ENCODE assay signal across 13 cellular contexts in genomic region chr5:80189201-80189600, GRCh38.
DNase-seq lines count a peak whose midpoint lies in the region; ATAC-seq and TF ChIP-seq lines count a peak whose summit lies in the region.
"Had no signal": no experiment of that assay in that cellular context is flagged by ENCODE, and none has a peak within 500 bp of the region (broad histone marks: within the 10 kb centered on the region; RNA-seq: fewer than 3 reads in every experiment).

No MANE protein-coding gene starts in this region.

- TF ChIP-seq CTCF in PC-9 (conservative IDR thresholded peaks at IDR 0.05): no peak
- no peak for TF ChIP-seq CTCF in dorsolateral prefrontal cortex (IDR thresholded peaks at IDR 0.05 in 54 of 56, conservative IDR thresholded peaks at IDR 0.05 in 2 of 56; ENCODE audit: low read depth in 1 of 56, partially characterized antibody in 56 of 56)
- TF ChIP-seq CTCF in progenitor cell of endocrine pancreas (IDR thresholded peaks at IDR 0.05; ENCODE audit: unreplicated experiment): no peak
- TF ChIP-seq CTCF in PC-3 (conservative IDR thresholded peaks at IDR 0.05; ENCODE audit: low read depth, low read length): no peak

- H3K9me3 ChIP-seq in PC-9 (ENCODE audit: insufficient read depth, low read depth) (no peaks in the 10 kb centered on the region), PC-3 (ENCODE audit: low read length) (no peaks in the 10 kb centered on the region)
- H3K9me3 ChIP-seq: mucosa of descending colon had no signal

- intact Hi-C loops in PC-9 (cut with micrococcal nuclease; ENCODE audit: unreplicated experiment): no loop called here
- intact Hi-C loops in dorsolateral prefrontal cortex (cut with DNase I): no loop called here
- intact Hi-C loops in PC-3 (cut with micrococcal nuclease): no loop called here

- POLR2A ChIA-PET in PC-9 (lab: Charles Lee; ENCODE audit: unreplicated experiment): no interaction called here
- POLR2A ChIA-PET in PC-3 (lab: Charles Lee; ENCODE audit: unreplicated experiment): no interaction called here

- ATAC-seq in PC-3 (no peak), GM21423 (IDR thresholded peaks at IDR 0.05; ENCODE audit: unreplicated experiment) (no peak)
- ATAC-seq: mucosa of descending colon had no signal

- no peak overlapping the region for H3K4me2 ChIP-seq in PC-9
- no peak overlapping the region for H3K4me2 ChIP-seq in PC-3 (ENCODE audit: low read length)

- H3K27ac ChIP-seq in PC-9 (peak overlapping the region; percentile 99; the same call in 1 of the 2 replicates), dorsolateral prefrontal cortex (peak overlapping the region in 55 of 59 donors; percentile 11 to 97 (median 77)), PC-3 (ENCODE audit: low read length) (no peak overlapping the region)

- H3K27me3 Mint-ChIP-seq in progenitor cell of endocrine pancreas: no peaks in the 10 kb centered on the region

- no peaks in the 10 kb centered on the region for H3K27me3 ChIP-seq in PC-9 (ENCODE audit: insufficient read depth, low read depth)
- H3K27me3 ChIP-seq in dorsolateral prefrontal cortex: no peaks in the 10 kb centered on the region
- H3K27me3 ChIP-seq in PC-3 (ENCODE audit: low read length): no peaks in the 10 kb centered on the region

- no peak overlapping the region for H3K9ac ChIP-seq in PC-3 (ENCODE audit: low read length)

- peaks cover 76% of the 10 kb centered on the region for H3K4me1 Mint-ChIP-seq in progenitor cell of endocrine pancreas (ENCODE audit: low read depth)

- no peaks in the 10 kb centered on the region for H3K36me3 ChIP-seq in PC-9 (ENCODE audit: low read depth)
- H3K36me3 ChIP-seq in PC-3 (ENCODE audit: low read depth, low read length): no peaks in the 10 kb centered on the region

- H3K79me2 ChIP-seq in PC-9 (ENCODE audit: low read depth) (peaks cover 88% of the 10 kb centered on the region), PC-3 (ENCODE audit: low read length) (no peaks in the 10 kb centered on the region)

- H2AFZ ChIP-seq in PC-9 (no peak overlapping the region), PC-3 (ENCODE audit: low read length) (no peak overlapping the region)

- CTCF ChIA-PET in PC-9 (lab: Charles Lee) (no interaction called here), PC-3 (lab: Charles Lee) (no interaction called here)

- peaks cover 13% of the 10 kb centered on the region for H3K36me3 Mint-ChIP-seq in progenitor cell of endocrine pancreas (ENCODE audit: insufficient read depth)

- DNase-seq in ELF-1 (ENCODE audit: low read depth, low spot score) (peak; percentile 47), PC-9 (no peak), dorsolateral prefrontal cortex (no peak), progenitor cell of endocrine pancreas (ENCODE audit: low spot score, unreplicated experiment) (no peak), PC-3 (no peak), occipital lobe (lab: John Stamatoyannopoulos, UW) (no peak), NCI-H2227 (lab: John Stamatoyannopoulos, UW; ENCODE audit: unreplicated experiment) (no peak)
- DNase-seq: activated effector memory CD4-positive, alpha-beta T cell treated with anti-CD3 and anti-CD28 coated beads, Interleukin-2, amount 50 U/mL, for 16 hours; mucosa of descending colon; NCI-H1417 treated with DMSO at 0.1 percent for 48 hours; NK-92 treated with Interleukin-12 subunit alpha and Interleukin-12 subunit beta, amount 100 ng/mL, for 24 hours; T1000 had no signal

- no TSS peak for BruUV-seq in PC-9 (replicated peaks; lab: Mats Ljungman, UMichigan)
- no TSS peak for BruUV-seq in PC-3 (replicated peaks; lab: Mats Ljungman, UMichigan)

- H3K9me3 Mint-ChIP-seq in progenitor cell of endocrine pancreas (ENCODE audit: low read depth): no peaks in the 10 kb centered on the region

- H3K4me3 Mint-ChIP-seq in progenitor cell of endocrine pancreas (ENCODE audit: low read depth): no peak overlapping the region

- H3K9me2 ChIP-seq in PC-9 (ENCODE audit: insufficient read depth) (no peaks in the 10 kb centered on the region), PC-3 (replicated peaks; ENCODE audit: low read length) (no peaks in the 10 kb centered on the region)

- H3F3A ChIP-seq in PC-9 (ENCODE audit: insufficient read depth, low read depth) (peaks cover 72% of the 10 kb centered on the region), PC-3 (ENCODE audit: low read length, unreplicated experiment) (no peaks in the 10 kb centered on the region)

- H3K4me1 ChIP-seq in PC-9 (replicated peaks; ENCODE audit: insufficient read depth) (peaks cover 64% of the 10 kb centered on the region), PC-3 (ENCODE audit: insufficient read depth, low read length) (peaks cover 23% of the 10 kb centered on the region)

- peak overlapping the region; percentile 78 for H3K27ac Mint-ChIP-seq in progenitor cell of endocrine pancreas

- H3K4me3 ChIP-seq in PC-9 (no peak overlapping the region), dorsolateral prefrontal cortex (peak overlapping the region in 14 of 59 donors; percentile 0 to 21 (median 9)), PC-3 (ENCODE audit: low read length) (no peak overlapping the region)
- H3K4me3 ChIP-seq: mucosa of descending colon had no signal

- no peaks in the 10 kb centered on the region for H4K20me1 ChIP-seq in PC-9 (ENCODE audit: insufficient read depth)
- no peaks in the 10 kb centered on the region for H4K20me1 ChIP-seq in PC-3 (ENCODE audit: low read length)
